Comparison of ENCODE assay signal across 11 cellular contexts in genomic region chr6:122717350-122717749, GRCh38.
A peak's percentile ranks its signal among the peaks of the same experiment; 100 is the strongest.
DNase-seq lines count a peak whose midpoint lies in the region; ATAC-seq lines count a peak whose summit lies in the region.
"Had no signal": no experiment of that assay in that cellular context is flagged by ENCODE, and none has a peak within 500 bp of the region (broad histone marks: within the 10 kb centered on the region; RNA-seq: fewer than 3 reads in every experiment).

No MANE protein-coding gene starts in this region.

- ATAC-seq in HG03139 (IDR thresholded peaks at IDR 0.05; ENCODE audit: unreplicated experiment), result no peak

- no peaks in the 10 kb centered on the region for H3K36me3 ChIP-seq in MG63
- H3K36me3 ChIP-seq: breast epithelium, heart right ventricle had no signal

- H3K9me3 ChIP-seq in MG63, result no peaks in the 10 kb centered on the region
- H3K9me3 ChIP-seq: breast epithelium, heart right ventricle had no signal

- no peak overlapping the region for H3K4me3 ChIP-seq in MG63
- H3K4me3 ChIP-seq: breast epithelium, heart right ventricle had no signal

- DNase-seq in NCI-H2107 treated with DMSO at 0.1 percent for 48 hours (lab: John Stamatoyannopoulos, UW; ENCODE audit: unreplicated experiment) (peak; percentile 57), NCI-H2107 (lab: John Stamatoyannopoulos, UW) (no peak), NCI-H345 treated with DMSO at 0.1 percent for 48 hours (lab: John Stamatoyannopoulos, UW; ENCODE audit: unreplicated experiment) (peak; percentile 81), ecto neural progenitor cell (ENCODE audit: low spot score) (peak; percentile 50), pons (ENCODE audit: low spot score) (peak; percentile 49), NCI-H526 (lab: John Stamatoyannopoulos, UW) (no peak), MG63 (no peak)
- DNase-seq: trophoblast cell had no signal

- H3K27me3 ChIP-seq in MG63, result no peaks in the 10 kb centered on the region
- H3K27me3 ChIP-seq: breast epithelium had no signal

Comparison
In these comparisons a context has a peak if more than half of its experiments do, and no peak if none do; other contexts are left out.
1. DNase-seq: peak in NCI-H2107 treated with DMSO at 0.1 percent for 48 hours (single experiment), NCI-H345 treated with DMSO at 0.1 percent for 48 hours (single experiment), ecto neural progenitor cell (single experiment) and pons (single experiment); none in NCI-H2107 (single experiment), NCI-H526 (0 of 2) and MG63 (single experiment).